8 cellular contexts compared by ENCODE assay signal in genomic region chr10:122112021-122112616, GRCh38.
DNase-seq lines count a peak whose midpoint lies in the region; ATAC-seq, FAIRE-seq and TF ChIP-seq lines count a peak whose summit lies in the region.

No MANE protein-coding gene starts in this region.

- in situ Hi-C loops in HepG2 (cut with HindIII; ENCODE audit: extremely low pct_ligation_motif_present, low pct_unique_long_range_greater_than_20kb): loop anchor here (5.0 kb wide), 1 partner anchor 60 kb away; no protein-coding TSS in a partner anchor

- H3K9me3 ChIP-seq in body of pancreas (no peaks in the 10 kb centered on the region), HepG2 (ENCODE audit: low read length) (no peaks in the 10 kb centered on the region)

- 17 to 19% methylated on average over 12 of the region's 12 CpGs for WGBS in body of pancreas, 2 donors
- WGBS in HepG2 (ENCODE audit: low lambda C conversion rate): 10% methylated on average over 4 of the region's 12 CpGs
- 23% methylated on average over 12 of the region's 12 CpGs for WGBS in urinary bladder

- H3K9ac ChIP-seq in HepG2 (ENCODE audit: insufficient read depth, low read depth, low read length): peak overlapping the region; percentile 94

- TF ChIP-seq CTCF in body of pancreas (IDR thresholded peaks at IDR 0.05) (no peak), HepG2 (CRISPR knock-in tag; IDR thresholded peaks at IDR 0.05) (no peak)

- BruUV-seq in HepG2 (replicated peaks; lab: Mats Ljungman, UMichigan): no TSS peak

- no peak for FAIRE-seq in HepG2 (lab: Jason Lieb, UNC)
- no peak for FAIRE-seq in GM12892 (lab: Jason Lieb, UNC)

- no peaks in the 10 kb centered on the region for H3K9me3 Mint-ChIP-seq in activated CD4-positive, alpha-beta T cell treated with anti-CD3 and anti-CD28 coated beads for 36 hours (ENCODE audit: low read depth)
- no peaks in the 10 kb centered on the region for H3K9me3 Mint-ChIP-seq in activated CD8-positive, alpha-beta T cell treated with anti-CD3 and anti-CD28 coated beads, Interleukin-2, amount 10 ng/mL, durations not matched to agents 7 days and 5 days (ENCODE audit: insufficient read depth)

- POLR2A ChIA-PET in activated CD4-positive, alpha-beta T cell treated with anti-CD3 and anti-CD28 coated beads for 36 hours (lab: Charles Lee): no interaction called here
- POLR2A ChIA-PET in HepG2 (lab: Yijun Ruan, JAX) (interaction anchor here (0.9 to 2.9 kb wide), 12 partner anchors 10 to 176 kb away, joined by 3 to 38 read pairs (median 4); no protein-coding TSS in a partner anchor), HEK293T (lab: Yijun Ruan, JAX) (interaction anchor here (0.9 to 2.3 kb wide), 4 partner anchors 8 to 90 kb away, joined by 3 to 7 read pairs (median 4); no protein-coding TSS in a partner anchor)
- POLR2A ChIA-PET in activated CD8-positive, alpha-beta T cell treated with anti-CD3 and anti-CD28 coated beads, Interleukin-2, amount 10 ng/mL, durations not matched to agents 7 days and 5 days (lab: Charles Lee): no interaction called here

- H3K27ac ChIP-seq in body of pancreas (peak overlapping the region; percentile 87 to 95 (median 90)), HepG2 (ENCODE audit: extremely low read length, insufficient read depth, low read length) (peak overlapping the region; percentile 95), urinary bladder (ENCODE audit: low read depth) (peak overlapping the region; percentile 95)

- no peaks in the 10 kb centered on the region for H3K36me3 Mint-ChIP-seq in activated CD4-positive, alpha-beta T cell treated with anti-CD3 and anti-CD28 coated beads for 36 hours (ENCODE audit: low read depth)
- no peaks in the 10 kb centered on the region for H3K36me3 Mint-ChIP-seq in activated CD8-positive, alpha-beta T cell treated with anti-CD3 and anti-CD28 coated beads, Interleukin-2, amount 10 ng/mL, durations not matched to agents 7 days and 5 days (ENCODE audit: low read depth)

- peaks cover 43% of the 10 kb centered on the region for H3K27me3 Mint-ChIP-seq in activated CD4-positive, alpha-beta T cell treated with anti-CD3 and anti-CD28 coated beads for 36 hours
- peaks cover 44% of the 10 kb centered on the region for H3K27me3 Mint-ChIP-seq in activated CD8-positive, alpha-beta T cell treated with anti-CD3 and anti-CD28 coated beads, Interleukin-2, amount 10 ng/mL, durations not matched to agents 7 days and 5 days (ENCODE audit: low read depth)

- H3K36me3 ChIP-seq in body of pancreas (replicated peaks in 1 of 2; ENCODE audit: insufficient read depth in 1 of 2, low read depth in 2 of 2) (no peaks in the 10 kb centered on the region), HepG2 (replicated peaks in 1 of 2; ENCODE audit: control insufficient read depth in 1 of 2, insufficient read depth in 2 of 2, low read length in 2 of 2) (no peaks in the 10 kb centered on the region), urinary bladder (ENCODE audit: insufficient read depth) (no peaks in the 10 kb centered on the region)

- TF ChIP-seq POLR2A in body of pancreas (IDR thresholded peaks at IDR 0.05) (no peak), HepG2 (IDR thresholded peaks at IDR 0.05; ENCODE audit: insufficient read depth in 1 of 2, low read depth in 2 of 2, low read length in 2 of 2) (no peak), GM12892 (IDR thresholded peaks at IDR 0.05; ENCODE audit: low read depth, low read length) (no peak)

- peak overlapping the region; percentile 59 for H2AFZ ChIP-seq in HepG2 (ENCODE audit: low read length)

- TF ChIP-seq RAD21 in HepG2 (CRISPR knock-in tag; IDR thresholded peaks at IDR 0.05): no peak

- H3K4me3 Mint-ChIP-seq in activated CD4-positive, alpha-beta T cell treated with anti-CD3 and anti-CD28 coated beads for 36 hours: no peak overlapping the region
- H3K4me3 Mint-ChIP-seq in activated CD8-positive, alpha-beta T cell treated with anti-CD3 and anti-CD28 coated beads, Interleukin-2, amount 10 ng/mL, durations not matched to agents 7 days and 5 days: no peak overlapping the region

- H3K27ac Mint-ChIP-seq in activated CD4-positive, alpha-beta T cell treated with anti-CD3 and anti-CD28 coated beads for 36 hours: no peak overlapping the region
- H3K27ac Mint-ChIP-seq in activated CD8-positive, alpha-beta T cell treated with anti-CD3 and anti-CD28 coated beads, Interleukin-2, amount 10 ng/mL, durations not matched to agents 7 days and 5 days: no peak overlapping the region

- TF ChIP-seq EP300 in HepG2 (IDR thresholded peaks at IDR 0.05; ENCODE audit: low read depth in 2 of 2, low read length in 2 of 2) (no peak), HepG2 (CRISPR knock-in tag; IDR thresholded peaks at IDR 0.05; ENCODE audit: borderline replicate concordance) (no peak)

- peaks cover 45% of the 10 kb centered on the region for H3K79me2 ChIP-seq in HepG2 (ENCODE audit: insufficient read depth, low read length)

- peak; percentile 33 for ATAC-seq in activated CD4-positive, alpha-beta T cell treated with anti-CD3 and anti-CD28 coated beads for 36 hours
- ATAC-seq in body of pancreas (no peak), HepG2 (no peak; the same call in 1 of the 3 replicates)
- ATAC-seq in activated CD8-positive, alpha-beta T cell treated with anti-CD3 and anti-CD28 coated beads, Interleukin-2, amount 10 ng/mL, durations not matched to agents 7 days and 5 days: no peak

- H3K27me3 ChIP-seq in body of pancreas: no peaks in the 10 kb centered on the region
- no peaks in the 10 kb centered on the region for H3K27me3 ChIP-seq in HepG2 (ENCODE audit: control insufficient read depth in 1 of 2, insufficient read depth in 2 of 2, low read length in 2 of 2)

- CTCF ChIA-PET in activated CD4-positive, alpha-beta T cell treated with anti-CD3 and anti-CD28 coated beads for 36 hours (lab: Charles Lee): no interaction called here
- CTCF ChIA-PET in HepG2 (lab: Yijun Ruan, JAX; ENCODE audit: low intra/inter-chr PET ratio, low total read pairs) (interaction anchor here (2.7 kb wide), 1 partner anchor 58 kb away, joined by 17 read pairs; no protein-coding TSS in a partner anchor), HEK293T (lab: Yijun Ruan, JAX) (interaction anchor here (1.0 to 1.6 kb wide), 3 partner anchors 14 to 58 kb away, joined by 6 to 7 read pairs (median 6); no protein-coding TSS in a partner anchor)
- CTCF ChIA-PET in activated CD8-positive, alpha-beta T cell treated with anti-CD3 and anti-CD28 coated beads, Interleukin-2, amount 10 ng/mL, durations not matched to agents 7 days and 5 days (lab: Charles Lee): no interaction called here

- peak overlapping the region; percentile 93 for H3K4me2 ChIP-seq in HepG2 (ENCODE audit: low read depth, low read length)

- H3K4me3 ChIP-seq in body of pancreas (no peak overlapping the region), HepG2 (replicated peaks in 1 of 3; ENCODE audit: insufficient read depth in 1 of 3, low read depth in 2 of 3, low read length in 3 of 3) (peak overlapping the region; percentile 70 to 88 (median 87)), urinary bladder (ENCODE audit: low read depth, low read length) (peak overlapping the region; percentile 46)

- H3K4me1 Mint-ChIP-seq in activated CD4-positive, alpha-beta T cell treated with anti-CD3 and anti-CD28 coated beads for 36 hours: peaks cover 3% of the 10 kb centered on the region
- H3K4me1 Mint-ChIP-seq in activated CD8-positive, alpha-beta T cell treated with anti-CD3 and anti-CD28 coated beads, Interleukin-2, amount 10 ng/mL, durations not matched to agents 7 days and 5 days (ENCODE audit: low read depth): no peaks in the 10 kb centered on the region

- peaks cover 22% of the 10 kb centered on the region for H3K4me1 ChIP-seq in body of pancreas
- H3K4me1 ChIP-seq in HepG2 (ENCODE audit: insufficient read depth, low read length): peaks cover 42% of the 10 kb centered on the region
- no peaks in the 10 kb centered on the region for H3K4me1 ChIP-seq in urinary bladder (ENCODE audit: insufficient read depth)

- intact Hi-C loops in activated CD4-positive, alpha-beta T cell treated with anti-CD3 and anti-CD28 coated beads for 36 hours (cut with DNase I, micrococcal nuclease): no loop called here
- intact Hi-C loops in body of pancreas (cut with DNase I) (no loop called here), HepG2 (cut with micrococcal nuclease; ENCODE audit: unreplicated experiment) (loop anchor here (1.0 to 5.0 kb wide), 4 partner anchors 58 to 185 kb away; partner anchors contain the start of genes ATE1 and NSMCE4A)

- H4K20me1 ChIP-seq in HepG2 (ENCODE audit: insufficient read depth, low read length): peaks cover 3% of the 10 kb centered on the region; the same call in 1 of the 2 replicates

- DNase-seq in activated CD4-positive, alpha-beta T cell treated with anti-CD3 and anti-CD28 coated beads for 36 hours: no peak
- DNase-seq in activated CD4-positive, alpha-beta T cell treated with anti-CD3 and anti-CD28 coated beads for 48 hours: no peak
- DNase-seq in body of pancreas: no peak
- DNase-seq in HepG2 (ENCODE audit: low spot score): no peak
- DNase-seq in activated CD8-positive, alpha-beta T cell treated with anti-CD3 and anti-CD28 coated beads, Interleukin-2, amount 10 ng/mL, durations not matched to agents 7 days and 5 days: no peak
- no peak for DNase-seq in GM12892 (ENCODE audit: insufficient read length)
- DNase-seq in HEK293T (ENCODE audit: extremely low spot score): no peak

TF ChIP-seq in HepG2, 621 proteins besides CTCF, POLR2A, EP300 and RAD21 (continues in another document):
- TF ChIP-seq SRY (CRISPR knock-in tag; IDR thresholded peaks at IDR 0.05) (0 out of 2 replicates have a peak, but pooled peaks have one; percentile 17), ZNF292 (CRISPR knock-in tag; IDR thresholded peaks at IDR 0.05; ENCODE audit: borderline replicate concordance, low read depth) (0 out of 2 replicates have a peak, but pooled peaks have one; percentile 14)

TF ChIP-seq in HEK293T, 16 proteins besides CTCF, POLR2A, EP300 and RAD21:
- TF ChIP-seq ELF4 (IDR thresholded peaks at IDR 0.05): no peak
- no peak for TF ChIP-seq L3MBTL2 (conservative IDR thresholded peaks at IDR 0.05)
- TF ChIP-seq ARNT (IDR thresholded peaks at IDR 0.05): no peak
- TF ChIP-seq HDGF (IDR thresholded peaks at IDR 0.05; ENCODE audit: borderline replicate concordance): no peak
- TF ChIP-seq SUZ12 (IDR thresholded peaks at IDR 0.05): no peak
TF ChIP-seq in HEK293T: peak in this region for 0.

Comparison
In these comparisons a context has a peak if more than half of its experiments do, and no peak if none do; other contexts are left out.
1. H3K4me3 ChIP-seq: peak in HepG2 (3 of 3) and urinary bladder (single experiment); none in body of pancreas (0 of 2).
2. CTCF ChIA-PET loops: an anchor here in HepG2 (2.7 kb wide) and HEK293T (1.0 to 1.6 kb wide); none called in activated CD4-positive, alpha-beta T cell treated with anti-CD3 and anti-CD28 coated beads for 36 hours and activated CD8-positive, alpha-beta T cell treated with anti-CD3 and anti-CD28 coated beads, Interleukin-2, amount 10 ng/mL, durations not matched to agents 7 days and 5 days.
3. POLR2A ChIA-PET loops: an anchor here in HepG2 (0.9 to 2.9 kb wide) and HEK293T (0.9 to 2.3 kb wide); none called in activated CD4-positive, alpha-beta T cell treated with anti-CD3 and anti-CD28 coated beads for 36 hours and activated CD8-positive, alpha-beta T cell treated with anti-CD3 and anti-CD28 coated beads, Interleukin-2, amount 10 ng/mL, durations not matched to agents 7 days and 5 days.
4. Peak in every context shown above with its lines, with median percentiles within 50 percentile points of each other: H3K27ac ChIP-seq.